ENCODE assay signal across 8 cellular contexts in genomic region chr2:101307503-101307902, GRCh38. TPM values are rescaled to one million over a fixed set of nuclear protein-coding genes. Genes with fewer than 3 reads are reported as not detected.
DNase-seq lines count a peak whose midpoint lies in the region; ATAC-seq and TF ChIP-seq lines count a peak whose summit lies in the region.

No MANE protein-coding gene starts in this region.

- peak overlapping the region; percentile 97 to 99 (median 98) for H3K27ac Mint-ChIP-seq in CD4-positive, CD25-positive, alpha-beta regulatory T cell

- H3K4me3 Mint-ChIP-seq in CD4-positive, CD25-positive, alpha-beta regulatory T cell, result peak overlapping the region; percentile 95 to 100 (median 96)

- H3K4me3 ChIP-seq in CD4-positive, CD25-positive, alpha-beta regulatory T cell (ENCODE audit: low read depth, low read length), result peak overlapping the region; percentile 92
- H3K4me3 ChIP-seq in duodenal mucosa (ENCODE audit: low read depth in 1 of 2, low read length in 2 of 2) (peak overlapping the region; percentile 79 to 93), neuron (ENCODE audit: low read length) (peak overlapping the region; percentile 58)

- peak overlapping the region; percentile 95 to 98 for H3K9ac ChIP-seq in duodenal mucosa (ENCODE audit: low read depth in 1 of 2, low read length in 2 of 2)

- no peak for ATAC-seq in CD4-positive, CD25-positive, alpha-beta regulatory T cell (ENCODE audit: low read depth in 2 of 2)
- no peak for ATAC-seq in GM21526 (IDR thresholded peaks at IDR 0.05; ENCODE audit: low FRiP score, unreplicated experiment)
- no peak for ATAC-seq in omental fat pad (ENCODE audit: low FRiP score)

- peaks cover 0 to 2% (median 0%) of the 10 kb centered on the region in 7 donors for H3K9me3 Mint-ChIP-seq in CD4-positive, CD25-positive, alpha-beta regulatory T cell

- H3K4me1 Mint-ChIP-seq in CD4-positive, CD25-positive, alpha-beta regulatory T cell, result peaks cover 24 to 76% (median 62%) of the 10 kb centered on the region in 4 donors

- peaks cover 5% of the 10 kb centered on the region for H3K27me3 Mint-ChIP-seq in CD4-positive, CD25-positive, alpha-beta regulatory T cell

- TF ChIP-seq CTCF in omental fat pad (IDR thresholded peaks at IDR 0.05), result no peak

- H3K27me3 ChIP-seq in CD4-positive, CD25-positive, alpha-beta regulatory T cell (ENCODE audit: control insufficient read depth, insufficient read depth, low read length), result no peaks in the 10 kb centered on the region
- H3K27me3 ChIP-seq in duodenal mucosa (ENCODE audit: control insufficient read depth in 1 of 2, insufficient read depth in 2 of 2, low read length in 2 of 2), result no peaks in the 10 kb centered on the region
- no peaks in the 10 kb centered on the region for H3K27me3 ChIP-seq in neuron (ENCODE audit: insufficient read depth, low read length)

- H3K9me3 ChIP-seq in CD4-positive, CD25-positive, alpha-beta regulatory T cell (ENCODE audit: control insufficient read depth in 2 of 2, low read length in 2 of 2), result no peaks in the 10 kb centered on the region
- H3K9me3 ChIP-seq in duodenal mucosa (ENCODE audit: control insufficient read depth in 1 of 2, low read length in 2 of 2) (no peaks in the 10 kb centered on the region), neuron (ENCODE audit: low read length) (no peaks in the 10 kb centered on the region)

- H3K36me3 Mint-ChIP-seq in CD4-positive, CD25-positive, alpha-beta regulatory T cell, result peaks cover 19% of the 10 kb centered on the region

- DNase-seq in CD4-positive, CD25-positive, alpha-beta regulatory T cell, result peak in 1 of 3 donors; percentile 23
- DNase-seq in OCI-M1 (lab: John Stamatoyannopoulos, UW) (peak; percentile 35), AG08395 (ENCODE audit: low spot score) (no peak), omental fat pad (ENCODE audit: low spot score) (no peak), NCI-H2196 (lab: John Stamatoyannopoulos, UW; ENCODE audit: unreplicated experiment) (no peak)

- H3K4me1 ChIP-seq in CD4-positive, CD25-positive, alpha-beta regulatory T cell (ENCODE audit: control insufficient read depth, insufficient read depth, low read length, poor library complexity, severe bottlenecking), result peaks cover 70% of the 10 kb centered on the region
- H3K4me1 ChIP-seq in duodenal mucosa (ENCODE audit: control insufficient read depth in 1 of 2, insufficient read depth in 2 of 2, low read length in 2 of 2) (peaks cover 43 to 53% of the 10 kb centered on the region in 2 donors), neuron (ENCODE audit: insufficient read depth, low read length) (peaks cover 9% of the 10 kb centered on the region)

- peaks cover 5% of the 10 kb centered on the region for H3K36me3 ChIP-seq in CD4-positive, CD25-positive, alpha-beta regulatory T cell (ENCODE audit: control insufficient read depth, insufficient read depth, low read length)
- H3K36me3 ChIP-seq in duodenal mucosa (ENCODE audit: control insufficient read depth in 1 of 2, insufficient read depth in 2 of 2, low read length in 2 of 2), result peaks cover 0 to 8% of the 10 kb centered on the region in 2 donors
- H3K36me3 ChIP-seq in neuron (ENCODE audit: insufficient read depth, low read length), result no peaks in the 10 kb centered on the region

- H2AFZ ChIP-seq in neuron (ENCODE audit: low read depth, low read length), result no peak overlapping the region

- H3K27ac ChIP-seq in CD4-positive, CD25-positive, alpha-beta regulatory T cell (ENCODE audit: insufficient read depth, low read length, poor library complexity, severe bottlenecking), result peak overlapping the region; percentile 96
- peak overlapping the region; percentile 90 for H3K27ac ChIP-seq in duodenal mucosa (ENCODE audit: low read depth, low read length)

RNA-seq across cellular contexts. Expression of gene RNF149, which starts 1.0 kb away (rescaled TPM):
- total RNA-seq in CD4-positive, CD25-positive, alpha-beta regulatory T cell, result 221 TPM
- polyA plus RNA-seq in CD4-positive, CD25-positive, alpha-beta regulatory T cell, result 10 to 100 TPM; 84.4 to 97.3 (median 90.9) TPM
- 100 to 1,000 TPM in 3 of 4 donors, 10 to 100 TPM in 1; 96.8 to 191 (median 118) TPM for total RNA-seq in omental fat pad

RNA-seq across cellular contexts. Expression of gene CNOT11, which starts 54.8 kb away (rescaled TPM):
- 63.8 TPM for total RNA-seq in CD4-positive, CD25-positive, alpha-beta regulatory T cell
- polyA plus RNA-seq in CD4-positive, CD25-positive, alpha-beta regulatory T cell, result 10 to 100 TPM; 68.6 to 76.2 (median 69.4) TPM
- total RNA-seq in omental fat pad, result 10 to 100 TPM; 18.4 to 28.5 (median 22.8) TPM
